In genomic region chr5:160799160-160799559, GRCh38 we compare ENCODE assay signal across 13 cellular contexts. TPM values are rescaled to one million over a fixed set of nuclear protein-coding genes. Genes with fewer than 3 reads are reported as not detected.
DNase-seq lines count a peak whose midpoint lies in the region; ATAC-seq and TF ChIP-seq lines count a peak whose summit lies in the region.
"Had no signal": no experiment of that assay in that cellular context is flagged by ENCODE, and none has a peak within 500 bp of the region (broad histone marks: within the 10 kb centered on the region; RNA-seq: fewer than 3 reads in every experiment).

No MANE protein-coding gene starts in this region.

- TF ChIP-seq POLR2A in thyroid gland (IDR thresholded peaks at IDR 0.05), result no peak

- no peak for TF ChIP-seq CTCF in thyroid gland (IDR thresholded peaks at IDR 0.05)

- ATAC-seq in HG02885 (IDR thresholded peaks at IDR 0.05; ENCODE audit: poor library complexity, unreplicated experiment), result peak; percentile 87
- ATAC-seq in aorta (ENCODE audit: low FRiP score), result no peak
- ATAC-seq: mucosa of descending colon had no signal

- H3K27me3 ChIP-seq in thyroid gland (no peaks in the 10 kb centered on the region), aorta (ENCODE audit: control insufficient read depth in 1 of 2, insufficient read depth in 2 of 2, low read length in 1 of 2) (no peaks in the 10 kb centered on the region)
- H3K27me3 ChIP-seq: Peyer's patch had no signal

- H3K36me3 ChIP-seq in thyroid gland (no peaks in the 10 kb centered on the region), aorta (ENCODE audit: control insufficient read depth in 1 of 2, insufficient read depth in 2 of 2, low read length in 1 of 2) (no peaks in the 10 kb centered on the region)
- H3K36me3 ChIP-seq: Peyer's patch had no signal

- intact Hi-C loops in thyroid gland (cut with DNase I) (no loop called here), aorta (cut with DNase I) (no loop called here)

- H3K9me3 ChIP-seq in thyroid gland, result no peaks in the 10 kb centered on the region
- H3K9me3 ChIP-seq in aorta (ENCODE audit: control insufficient read depth, low read length), result no peaks in the 10 kb centered on the region
- H3K9me3 ChIP-seq: mucosa of descending colon, Peyer's patch had no signal

- WGBS in thyroid gland, 2 donors, result 33 to 48% methylated on average over 4 of the region's 4 CpGs
- WGBS in aorta, 2 donors, result 33 to 35% methylated on average over 4 of the region's 4 CpGs

- H3K27ac ChIP-seq in thyroid gland (peak overlapping the region in 2 of 3 donors; percentile 67 to 74), aorta (ENCODE audit: low read depth in 1 of 2, low read length in 2 of 2) (no peak overlapping the region)
- H3K27ac ChIP-seq: Peyer's patch had no signal

- DNase-seq in NCI-H748 (lab: John Stamatoyannopoulos, UW; ENCODE audit: unreplicated experiment) (peak; percentile 20), NCI-H748 treated with DMSO at 0.1 percent for 48 hours (lab: John Stamatoyannopoulos, UW) (no peak), NCI-H2029 (lab: John Stamatoyannopoulos, UW) (peak; percentile 87), thyroid gland (peak; percentile 10 to 29), glomerular visceral epithelial cell (ENCODE audit: extremely low spot score) (no peak), aorta (no peak)
- DNase-seq in activated effector memory CD4-positive, alpha-beta T cell treated with anti-CD3 and anti-CD28 coated beads, Interleukin-2, amount 50 U/mL, for 16 hours, result no peak
- DNase-seq: activated CD8-positive, alpha-beta memory T cell treated with anti-CD3 and anti-CD28 coated beads for 24 hours; mucosa of descending colon; substantia nigra had no signal

- H3K4me3 ChIP-seq in thyroid gland (replicated peaks in 1 of 3) (no peak overlapping the region), aorta (ENCODE audit: low read length in 2 of 2) (no peak overlapping the region)
- H3K4me3 ChIP-seq: mucosa of descending colon, Peyer's patch had no signal

- H3K4me1 ChIP-seq in thyroid gland (peaks cover 0 to 16% of the 10 kb centered on the region in 2 donors), aorta (ENCODE audit: control insufficient read depth in 1 of 2, insufficient read depth in 2 of 2, low read length in 2 of 2) (no peaks in the 10 kb centered on the region)

RNA-seq across cellular contexts. Expression of gene ATP10B, which starts 52.9 kb away (rescaled TPM):
- total RNA-seq in thyroid gland (under 1 TPM in 3 of 4 donors, not detected in 1; 0.13 to 0.42 (median 0.15) TPM), aorta (under 1 TPM in 1 of 2 donors, not detected in 1; 0.32 TPM)
- under 1 TPM in 1 of 2 donors, not detected in 1; 0.88 TPM for polyA plus RNA-seq in aorta
- total RNA-seq: fibroblast of villous mesenchyme had no signal

Comparison
In these comparisons a context has a peak if more than half of its experiments do, and no peak if none do; other contexts are left out.
1. DNase-seq: peak in NCI-H748 (single experiment), NCI-H2029 (single experiment) and thyroid gland (2 of 2); none in NCI-H748 treated with DMSO at 0.1 percent for 48 hours (single experiment), glomerular visceral epithelial cell (single experiment), activated effector memory CD4-positive, alpha-beta T cell treated with anti-CD3 and anti-CD28 coated beads, Interleukin-2, amount 50 U/mL, for 16 hours (single experiment) and aorta (0 of 2).
2. H3K27ac ChIP-seq: peak in thyroid gland (2 of 3); none in aorta (0 of 2).